In the genomic region with DNA sequence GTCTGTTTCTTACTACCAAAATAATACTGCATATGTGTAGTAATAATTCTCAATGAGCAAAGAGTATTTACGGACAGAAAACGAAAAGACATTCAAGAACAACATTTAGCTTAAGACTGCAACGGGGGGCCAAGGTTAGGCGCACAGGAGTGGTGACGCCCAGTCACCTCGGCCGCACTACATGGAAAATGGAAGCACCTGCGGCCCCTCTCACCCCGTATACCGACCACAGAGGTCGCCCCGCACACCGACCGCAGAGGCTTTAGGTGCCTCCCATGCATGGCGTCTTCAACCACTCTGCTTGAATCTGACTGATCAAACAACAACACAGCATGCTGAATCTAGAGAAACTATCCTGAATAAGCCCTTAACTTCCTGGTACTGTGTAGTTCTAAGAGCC, we compare ENCODE assay signal across 8 cellular contexts.
"Had no signal": no experiment of that assay in that cellular context is flagged by ENCODE, and none has a peak within 500 bp of the region (broad histone marks: within the 10 kb centered on the region; RNA-seq: fewer than 3 reads in every experiment).

No MANE protein-coding gene starts in this region.

- ATAC-seq: GM12878 had no signal

- DNase-seq: GDM1, GF-D8 had no signal

- FAIRE-seq: G401.6, GM12878, GM12891, GM12892, GM18507, GM19239 had no signal

- H3K4me3 ChIP-seq: GM12878 had no signal
